24 cellular contexts compared by ENCODE assay signal in the genomic region with DNA sequence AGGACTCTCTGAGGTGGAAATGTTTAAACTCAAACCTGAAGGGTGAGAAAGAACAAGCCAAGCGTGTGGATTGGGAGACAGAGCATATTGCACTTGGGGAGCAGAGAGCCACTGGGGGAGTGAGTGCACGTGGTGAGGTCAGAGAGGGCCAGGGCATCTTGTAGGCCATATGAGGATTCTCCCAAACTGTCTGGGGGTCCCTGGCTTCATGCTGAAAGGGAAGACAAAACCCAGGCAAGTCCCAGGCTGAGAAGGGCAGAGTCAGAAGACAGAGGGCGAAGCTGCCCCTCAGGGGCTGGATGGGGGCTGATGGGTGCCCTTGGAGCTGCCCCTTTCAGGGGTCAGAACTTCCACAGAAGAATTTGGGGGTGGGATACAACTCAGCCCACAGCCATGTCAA.
A peak's percentile ranks its signal among the peaks of the same experiment; 100 is the strongest.
DNase-seq lines count a peak whose midpoint lies in the region; ATAC-seq and TF ChIP-seq lines count a peak whose summit lies in the region.
"Had no signal": no experiment of that assay in that cellular context is flagged by ENCODE, and none has a peak within 500 bp of the region (broad histone marks: within the 10 kb centered on the region; RNA-seq: fewer than 3 reads in every experiment).

No MANE protein-coding gene starts in this region.

- no peaks in the 10 kb centered on the region for H3K27me3 ChIP-seq in breast epithelium
- H3K27me3 ChIP-seq in mammary epithelial cell (ENCODE audit: insufficient read depth, low read length) = no peaks in the 10 kb centered on the region
- peaks cover 20% of the 10 kb centered on the region; the same call in 1 of the 2 replicates for H3K27me3 ChIP-seq in SJCRH30
- H3K27me3 ChIP-seq: cardiac muscle cell, heart left ventricle, MG63, testis had no signal

- peak overlapping the region; percentile 25 for H2AFZ ChIP-seq in mammary epithelial cell (ENCODE audit: low read depth, low read length)
- H2AFZ ChIP-seq: GM23338 had no signal

- H3K27ac Mint-ChIP-seq in MCF 10A (ENCODE audit: low read depth, unreplicated experiment) (peak overlapping the region; percentile 87), nephron (peak overlapping the region; percentile 83 to 92 (median 89))
- H3K27ac Mint-ChIP-seq: dendritic cell treated with granulocyte-macrophage colony-stimulating factor and Interleukin-4, amounts not matched to agents 40 ng/mL and 50 ng/mL, for 4 days; GM23338 had no signal

- in situ Hi-C loops in mammary epithelial cell (cut with MboI; ENCODE audit: low sequenced_read_pairs in 2 of 2) = no loop called here

- no peak overlapping the region for H3K9ac ChIP-seq in mammary epithelial cell (ENCODE audit: insufficient read depth, low read length)

- H3K27ac ChIP-seq in breast epithelium = no peak overlapping the region
- H3K27ac ChIP-seq in mammary epithelial cell (ENCODE audit: insufficient read depth, low read depth, low read length) = peak overlapping the region; percentile 83
- no peak overlapping the region for H3K27ac ChIP-seq in SJCRH30
- H3K27ac ChIP-seq: cardiac muscle cell, psoas muscle had no signal

- H3K4me1 ChIP-seq in breast epithelium (no peaks in the 10 kb centered on the region), mammary epithelial cell (ENCODE audit: insufficient read depth, low read length) (peaks cover 45% of the 10 kb centered on the region), SJCRH30 (no peaks in the 10 kb centered on the region)
- H3K4me1 ChIP-seq: psoas muscle had no signal

- H3K36me3 Mint-ChIP-seq in MCF 10A (ENCODE audit: insufficient read depth, unreplicated experiment) (no peaks in the 10 kb centered on the region), nephron (ENCODE audit: low read depth) (no peaks in the 10 kb centered on the region)

- H3K9me3 ChIP-seq in breast epithelium (no peaks in the 10 kb centered on the region), mammary epithelial cell (replicated peaks; ENCODE audit: insufficient read depth, low read length) (no peaks in the 10 kb centered on the region), SJCRH30 (replicated peaks) (no peaks in the 10 kb centered on the region)
- H3K9me3 ChIP-seq: heart left ventricle, MG63, psoas muscle, testis had no signal

- H3K4me3 ChIP-seq in breast epithelium (no peak overlapping the region), mammary epithelial cell (replicated peaks in 1 of 3; ENCODE audit: insufficient read depth in 1 of 3, low read depth in 2 of 3, low read length in 3 of 3) (no peak overlapping the region), SJCRH30 (no peak overlapping the region)
- H3K4me3 ChIP-seq: cardiac muscle cell, GM23338, heart left ventricle, MG63, psoas muscle, skin epidermis, testis had no signal

- H3K4me2 ChIP-seq in mammary epithelial cell (ENCODE audit: insufficient read depth, low read depth, low read length) = peak overlapping the region; percentile 4
- H3K4me2 ChIP-seq: GM23338 had no signal

- TF ChIP-seq CTCF in MCF 10A (IDR thresholded peaks at IDR 0.05; ENCODE audit: unreplicated experiment) (no peak), breast epithelium (IDR thresholded peaks at IDR 0.05) (no peak), mammary epithelial cell (conservative IDR thresholded peaks at IDR 0.05 in 1 of 2, IDR thresholded peaks at IDR 0.05 in 1 of 2; ENCODE audit: extremely low read depth in 1 of 2, insufficient read depth in 1 of 2, low read depth in 1 of 2, low read length in 2 of 2) (no peak), nephron (IDR thresholded peaks at IDR 0.05; ENCODE audit: unreplicated experiment in 3 of 3) (no peak)

- intact Hi-C loops in MCF 10A (cut with micrococcal nuclease) (no loop called here), breast epithelium (cut with DNase I; ENCODE audit: low total_unique reads) (no loop called here), mammary epithelial cell (cut with micrococcal nuclease) (no loop called here)

- no peaks in the 10 kb centered on the region for H3K79me2 ChIP-seq in mammary epithelial cell (ENCODE audit: insufficient read depth, low read length)

- H3K4me3 Mint-ChIP-seq in MCF 10A (ENCODE audit: unreplicated experiment) (no peak overlapping the region), nephron (no peak overlapping the region)
- H3K4me3 Mint-ChIP-seq: dendritic cell treated with granulocyte-macrophage colony-stimulating factor and Interleukin-4, amounts not matched to agents 40 ng/mL and 50 ng/mL, for 4 days; GM23338; neural crest cell had no signal

- H4K20me1 ChIP-seq in mammary epithelial cell (ENCODE audit: insufficient read depth, low read length) = no peaks in the 10 kb centered on the region

- DNase-seq in MCF 10A (ENCODE audit: unreplicated experiment) = no peak
- no peak for DNase-seq in breast epithelium (ENCODE audit: low spot score in 2 of 2)
- no peak for DNase-seq in mammary epithelial cell
- DNase-seq in NCI-H69 (lab: John Stamatoyannopoulos, UW) = no peak
- no peak for DNase-seq in SJCRH30
- no peak for DNase-seq in mucosa of gallbladder (ENCODE audit: low spot score)
- DNase-seq: activated CD4-positive, CD25-positive, alpha-beta regulatory T cell treated with anti-CD3 and anti-CD28 coated beads, Interleukin-2, amount 50 U/mL, for 72 hours; activated naive CD4-positive, alpha-beta T cell; activated T-cell treated with anti-CD3 and anti-CD28 coated beads, Interleukin-2, amount 50 U/mL, for 1 hour; heart left ventricle; left colon; MG63; NCI-H1436 treated with DMSO at 0.1 percent for 48 hours; NCI-H526; psoas muscle; stimulated activated naive CD4-positive, alpha-beta T cell had no signal

- no peak for TF ChIP-seq POLR2A in breast epithelium (IDR thresholded peaks at IDR 0.05)

- no peak for ATAC-seq in GM19463 (IDR thresholded peaks at IDR 0.05; ENCODE audit: unreplicated experiment)
- ATAC-seq: GM23338, left colon had no signal

- CTCF ChIA-PET in MCF 10A (lab: Yijun Ruan, JAX) = no interaction called here
- CTCF ChIA-PET in mammary epithelial cell (lab: Charles Lee; ENCODE audit: low non-redundant PET) = no interaction called here

- peaks cover 53% of the 10 kb centered on the region for H3K4me1 Mint-ChIP-seq in MCF 10A (ENCODE audit: insufficient read depth, unreplicated experiment)
- H3K4me1 Mint-ChIP-seq in nephron = peaks cover 40% of the 10 kb centered on the region

- WGBS in mammary epithelial cell (ENCODE audit: low coverage, missing lambda C conversion rate) = 96% methylated on average over 3 of the region's 3 CpGs

- H3K9me3 Mint-ChIP-seq in MCF 10A (ENCODE audit: unreplicated experiment) (no peaks in the 10 kb centered on the region), nephron (no peaks in the 10 kb centered on the region)
- H3K9me3 Mint-ChIP-seq: dendritic cell treated with granulocyte-macrophage colony-stimulating factor and Interleukin-4, amounts not matched to agents 40 ng/mL and 50 ng/mL, for 4 days; GM23338; neural crest cell had no signal

- H3K36me3 ChIP-seq in breast epithelium (no peaks in the 10 kb centered on the region), mammary epithelial cell (ENCODE audit: insufficient read depth, low read length) (no peaks in the 10 kb centered on the region), SJCRH30 (no peaks in the 10 kb centered on the region)
- H3K36me3 ChIP-seq: cardiac muscle cell, heart left ventricle, MG63 had no signal

- no peaks in the 10 kb centered on the region for H3K27me3 Mint-ChIP-seq in MCF 10A (ENCODE audit: insufficient read depth, unreplicated experiment)
- peaks cover 7% of the 10 kb centered on the region for H3K27me3 Mint-ChIP-seq in nephron (ENCODE audit: low read depth)

- dilution Hi-C loops in mammary epithelial cell (cut with HindIII; ENCODE audit: low sequenced_read_pairs) = no loop called here

- POLR2A ChIA-PET in MCF 10A (lab: Yijun Ruan, JAX) = interaction anchor here (0.6 kb wide), 1 partner anchor 88 kb away, joined by 3 read pairs; no protein-coding TSS in a partner anchor

- no TSS peak for BruUV-seq in MCF 10A (replicated peaks; lab: Mats Ljungman, UMichigan)
- no TSS peak for BruUV-seq in mammary epithelial cell (replicated peaks; lab: Mats Ljungman, UMichigan)
